1 cellular context compared by ENCODE assay signal in genomic region chr10:85535926-85536325, GRCh38.
TF ChIP-seq lines count a peak whose summit lies in the region.

No MANE protein-coding gene starts in this region.

TF ChIP-seq in GM23338, 12 proteins besides CTCF, POLR2A, EP300 and RAD21:
- TF ChIP-seq ZNF462 (CRISPR knock-in tag; IDR thresholded peaks at IDR 0.05) (no peak), POLR2AphosphoS5 (IDR thresholded peaks at IDR 0.05; ENCODE audit: low read depth) (no peak), NANOG (IDR thresholded peaks at IDR 0.05; ENCODE audit: borderline replicate concordance) (no peak), REST (IDR thresholded peaks at IDR 0.05; ENCODE audit: unreplicated experiment) (no peak), EZH2 (IDR thresholded peaks at IDR 0.05; ENCODE audit: low read depth, unreplicated experiment) (no peak), ZNF114 (CRISPR knock-in tag; IDR thresholded peaks at IDR 0.05) (no peak), JUNB (IDR thresholded peaks at IDR 0.05; ENCODE audit: unreplicated experiment) (no peak), ZNF331 (CRISPR knock-in tag; IDR thresholded peaks at IDR 0.05; ENCODE audit: low read depth) (no peak), CREB1 (CRISPR knock-in tag; IDR thresholded peaks at IDR 0.05; ENCODE audit: low read depth) (no peak), STAT1 (IDR thresholded peaks at IDR 0.05; ENCODE audit: unreplicated experiment) (no peak), EZH2phosphoT487 (IDR thresholded peaks at IDR 0.05; ENCODE audit: unreplicated experiment) (no peak)
- TF ChIP-seq, protein P1, sequence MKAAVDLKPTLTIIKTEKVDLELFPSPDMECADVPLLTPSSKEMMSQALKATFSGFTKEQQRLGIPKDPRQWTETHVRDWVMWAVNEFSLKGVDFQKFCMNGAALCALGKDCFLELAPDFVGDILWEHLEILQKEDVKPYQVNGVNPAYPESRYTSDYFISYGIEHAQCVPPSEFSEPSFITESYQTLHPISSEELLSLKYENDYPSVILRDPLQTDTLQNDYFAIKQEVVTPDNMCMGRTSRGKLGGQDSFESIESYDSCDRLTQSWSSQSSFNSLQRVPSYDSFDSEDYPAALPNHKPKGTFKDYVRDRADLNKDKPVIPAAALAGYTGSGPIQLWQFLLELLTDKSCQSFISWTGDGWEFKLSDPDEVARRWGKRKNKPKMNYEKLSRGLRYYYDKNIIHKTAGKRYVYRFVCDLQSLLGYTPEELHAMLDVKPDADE (IDR thresholded peaks at IDR 0.05), result no peak
